Comparison of ENCODE assay signal across 2 cellular contexts in genomic region chr17:48499743-48500434, GRCh38.
TF ChIP-seq lines count a peak whose summit lies in the region.

No MANE protein-coding gene starts in this region.

TF ChIP-seq in HEK293, 187 proteins besides CTCF, POLR2A, EP300 and RAD21 (continues in another document):
- no peak for TF ChIP-seq ZNF37A (tag by site-specific recombination; IDR thresholded peaks at IDR 0.05)
- no peak for TF ChIP-seq ZNF211 (tag by site-specific recombination; IDR thresholded peaks at IDR 0.05; ENCODE audit: low read depth)
- peak; percentile 74 for TF ChIP-seq PRDM6 (tag by site-specific recombination; IDR thresholded peaks at IDR 0.05)
- TF ChIP-seq ZSCAN18 (tag by site-specific recombination; IDR thresholded peaks at IDR 0.05) = no peak
- 0 out of 2 replicates have a peak, but pooled peaks have one; percentile 12 for TF ChIP-seq IKZF3 (tag by site-specific recombination; IDR thresholded peaks at IDR 0.05)
- no peak for TF ChIP-seq ZNF473 (tag by site-specific recombination; IDR thresholded peaks at IDR 0.05)
- TF ChIP-seq KLF16 (tag by site-specific recombination; IDR thresholded peaks at IDR 0.05) = no peak
- peak; percentile 91 for TF ChIP-seq ZNF10 (tag by site-specific recombination; IDR thresholded peaks at IDR 0.05)
- no peak for TF ChIP-seq TSHZ1 (tag by site-specific recombination; IDR thresholded peaks at IDR 0.05; ENCODE audit: borderline replicate concordance)
- TF ChIP-seq PRDM2 (tag by site-specific recombination; IDR thresholded peaks at IDR 0.05; ENCODE audit: borderline replicate concordance) = no peak
- no peak for TF ChIP-seq KLF8 (tag by site-specific recombination; IDR thresholded peaks at IDR 0.05)

TF ChIP-seq in K562, 482 proteins besides CTCF, POLR2A, EP300 and RAD21:
- TF ChIP-seq CEBPZ (IDR thresholded peaks at IDR 0.05; ENCODE audit: borderline replicate concordance, low read depth, low read length) (no peak), ZFP1 (CRISPR knock-in tag; IDR thresholded peaks at IDR 0.05) (no peak), POLR2G (IDR thresholded peaks at IDR 0.05; ENCODE audit: low read depth, low read length) (no peak), DACH1 (IDR thresholded peaks at IDR 0.05; ENCODE audit: partially characterized antibody) (no peak), FOXA3 (CRISPR knock-in tag; conservative IDR thresholded peaks at IDR 0.05 in 1 of 2, IDR thresholded peaks at IDR 0.05 in 1 of 2) (peak; percentile 46 to 85; a peak in 3 of 4 replicates), PBX2 (CRISPR knock-in tag; IDR thresholded peaks at IDR 0.05; ENCODE audit: low read depth) (no peak), PBX2 (tag; conservative IDR thresholded peaks at IDR 0.05; ENCODE audit: low read depth) (0 out of 2 replicates have a peak, but pooled peaks have one; percentile 12), AFF1 (IDR thresholded peaks at IDR 0.05; ENCODE audit: low read depth in 1 of 2, partially characterized antibody in 2 of 2) (no peak), CREB3L1 (IDR thresholded peaks at IDR 0.05; ENCODE audit: borderline replicate concordance, low read depth) (no peak), ZNF407 (IDR thresholded peaks at IDR 0.05; ENCODE audit: low read depth) (no peak), MEIS2 (IDR thresholded peaks at IDR 0.05; ENCODE audit: partially characterized antibody) (peak; percentile 14), LEF1 (IDR thresholded peaks at IDR 0.05) (0 out of 2 replicates have a peak, but pooled peaks have one; percentile 28), ADNP (tag; IDR thresholded peaks at IDR 0.05) (no peak), SPI1 (IDR thresholded peaks at IDR 0.05; ENCODE audit: borderline replicate concordance, low read depth, low read length) (no peak), ETV5 (CRISPR knock-in tag; IDR thresholded peaks at IDR 0.05; ENCODE audit: low read depth) (no peak)
